13 cellular contexts compared by ENCODE assay signal in genomic region chr1:227298532-227299174, GRCh38. TPM values are rescaled to one million over a fixed set of nuclear protein-coding genes. Genes with fewer than 3 reads are reported as not detected.
A peak's percentile ranks its signal among the peaks of the same experiment; 100 is the strongest.
DNase-seq lines count a peak whose midpoint lies in the region; ATAC-seq and TF ChIP-seq lines count a peak whose summit lies in the region.
"Had no signal": no experiment of that assay in that cellular context is flagged by ENCODE, and none has a peak within 500 bp of the region (broad histone marks: within the 10 kb centered on the region; RNA-seq: fewer than 3 reads in every experiment).

No MANE protein-coding gene starts in this region.

- CTCF ChIA-PET in SK-N-SH (lab: Yijun Ruan, JAX), result interaction anchor here (1.0 to 1.4 kb wide), 3 partner anchors 9 to 672 kb away, joined by 3 to 4 read pairs (median 4); no protein-coding TSS in a partner anchor

- H4K20me1 ChIP-seq in SK-N-SH (ENCODE audit: insufficient read depth), result peaks cover 9% of the 10 kb centered on the region; the same call in 1 of the 2 replicates

- no peak for TF ChIP-seq RAD21 in SK-N-SH (IDR thresholded peaks at IDR 0.05; ENCODE audit: low read length)

- peaks cover 14% of the 10 kb centered on the region for H3F3A ChIP-seq in SK-N-SH (replicated peaks; ENCODE audit: insufficient read depth)

- no peak for TF ChIP-seq EP300 in SK-N-SH (IDR thresholded peaks at IDR 0.05; ENCODE audit: borderline replicate concordance in 1 of 2, low read depth in 1 of 2, low read length in 1 of 2)

- H3K4me1 ChIP-seq in SK-N-SH (ENCODE audit: control insufficient read depth in 1 of 2, insufficient read depth in 2 of 2, low read depth in 1 of 2, low read length in 1 of 2), result peaks cover 3 to 10% of the 10 kb centered on the region in 2 experiments; a peak in 2 of 4 replicates
- H3K4me1 ChIP-seq in esophagus squamous epithelium, result peaks cover 0 to 31% (median 16%) of the 10 kb centered on the region in 3 donors
- H3K4me1 ChIP-seq in gastrocnemius medialis, result peaks cover 19 to 26% of the 10 kb centered on the region in 2 donors

- H2AFZ ChIP-seq in SK-N-SH (ENCODE audit: low read depth), result no peak overlapping the region

- POLR2A ChIA-PET in SK-N-SH (lab: Yijun Ruan, JAX), result no interaction called here

- H3K4me3 ChIP-seq in SK-N-SH (ENCODE audit: low read depth in 2 of 2, low read length in 1 of 2), result peak overlapping the region; percentile 23 to 50; a peak in 3 of 4 replicates
- no peak overlapping the region for H3K4me3 ChIP-seq in esophagus squamous epithelium
- peak overlapping the region in 1 of 4 donors; percentile 6 for H3K4me3 ChIP-seq in gastrocnemius medialis

- peak; percentile 5 for DNase-seq in ELR (ENCODE audit: low read depth)
- no peak for DNase-seq in SK-N-SH
- DNase-seq in esophagus squamous epithelium (lab: John Stamatoyannopoulos, UW), result no peak
- DNase-seq in gastrocnemius medialis, result no peak
- no peak for DNase-seq in activated effector memory CD4-positive, alpha-beta T cell treated with Interleukin-2 at 50 U/mL for 16 hours
- DNase-seq in DMS79 (lab: John Stamatoyannopoulos, UW), result no peak
- DNase-seq: CD4-positive, alpha-beta T cell; NCI-H1092 treated with DMSO at 0.1 percent for 48 hours; NCI-H524; SHP77; stimulated activated CD4-positive, alpha-beta T cell treated with anti-CD3 and anti-CD28 coated beads, Interleukin-12 subunit alpha, Interleukin-12 subunit beta, amount 100 ng/mL, for 4 hours had no signal

- TF ChIP-seq POLR2A in esophagus squamous epithelium (IDR thresholded peaks at IDR 0.05) (no peak), gastrocnemius medialis (IDR thresholded peaks at IDR 0.05) (no peak)

- ATAC-seq in gastrocnemius medialis (no peak), GM18909 (IDR thresholded peaks at IDR 0.05; ENCODE audit: poor library complexity, unreplicated experiment) (no peak), GM21447 (IDR thresholded peaks at IDR 0.05; ENCODE audit: unreplicated experiment) (no peak)

- H3K79me2 ChIP-seq in SK-N-SH (ENCODE audit: insufficient read depth), result peaks cover 97% of the 10 kb centered on the region

- H3K36me3 ChIP-seq in SK-N-SH (replicated peaks in 1 of 2; ENCODE audit: control insufficient read depth in 1 of 2, insufficient read depth in 2 of 2, low read length in 1 of 2) (no peaks in the 10 kb centered on the region), esophagus squamous epithelium (no peaks in the 10 kb centered on the region), gastrocnemius medialis (no peaks in the 10 kb centered on the region)

- TF ChIP-seq CTCF in SK-N-SH (IDR thresholded peaks at IDR 0.05) (no peak), esophagus squamous epithelium (IDR thresholded peaks at IDR 0.05) (no peak), gastrocnemius medialis (IDR thresholded peaks at IDR 0.05 in 4 of 5, conservative IDR thresholded peaks at IDR 0.05 in 1 of 5) (no peak)

- H3K9me3 ChIP-seq in SK-N-SH (no peaks in the 10 kb centered on the region), esophagus squamous epithelium (no peaks in the 10 kb centered on the region), gastrocnemius medialis (no peaks in the 10 kb centered on the region)

- H3K9me2 ChIP-seq in SK-N-SH, result no peaks in the 10 kb centered on the region

- H3K27ac ChIP-seq in SK-N-SH (ENCODE audit: low read depth in 2 of 2, low read length in 1 of 2) (peak overlapping the region; percentile 60 to 75; a peak in 3 of 4 replicates), esophagus squamous epithelium (peak overlapping the region in 3 of 4 donors; percentile 30 to 62 (median 46)), gastrocnemius medialis (peak overlapping the region; percentile 2 to 51 (median 44))

- intact Hi-C loops in esophagus squamous epithelium (cut with DNase I), result no loop called here
- intact Hi-C loops in gastrocnemius medialis (cut with DNase I; ENCODE audit: low total_unique reads), result no loop called here

- in situ Hi-C loops in gastrocnemius medialis (cut with MboI; ENCODE audit: low sequenced_read_pairs in 4 of 4), result no loop called here

- 52% methylated on average over 2 of the region's 2 CpGs for WGBS in SK-N-SH (ENCODE audit: low lambda C conversion rate)
- WGBS in esophagus squamous epithelium, 2 donors, result 47 to 86% methylated on average over 2 of the region's 2 CpGs

- H3K27me3 ChIP-seq in SK-N-SH (ENCODE audit: insufficient read depth), result no peaks in the 10 kb centered on the region
- H3K27me3 ChIP-seq in esophagus squamous epithelium, result no peaks in the 10 kb centered on the region
- H3K27me3 ChIP-seq in gastrocnemius medialis, result no peaks in the 10 kb centered on the region

- peak overlapping the region; percentile 72 for H3K4me2 ChIP-seq in SK-N-SH

- peak overlapping the region; percentile 41; the same call in 1 of the 2 replicates for H3K9ac ChIP-seq in SK-N-SH

TF ChIP-seq in SK-N-SH, 30 proteins besides CTCF, POLR2A, EP300 and RAD21:
- no peak for TF ChIP-seq USF2 (IDR thresholded peaks at IDR 0.05; ENCODE audit: borderline replicate concordance, low read depth, low read length)
- no peak for TF ChIP-seq EZH2phosphoT487 (IDR thresholded peaks at IDR 0.05; ENCODE audit: borderline replicate concordance, low read depth)
- no peak for TF ChIP-seq RXRA (IDR thresholded peaks at IDR 0.05; ENCODE audit: borderline replicate concordance, low read depth)
- TF ChIP-seq IRF3 (IDR thresholded peaks at IDR 0.05; ENCODE audit: low read depth, low read length), result no peak
- no peak for TF ChIP-seq POLR2AphosphoS5 (IDR thresholded peaks at IDR 0.05; ENCODE audit: low read depth, low read length)
- no peak for TF ChIP-seq JUND (IDR thresholded peaks at IDR 0.05)

RNA-seq across cellular contexts. Expression of gene CDC42BPA, which starts 19.6 kb away (rescaled TPM):
- 6.8 and 8.8 TPM in 2 replicates for polyA plus RNA-seq in SK-N-SH (2012; rRNA removed)
- 7.9 and 8.2 TPM in 2 replicates for polyA plus RNA-seq in SK-N-SH (2012; cell fraction: cytosol; rRNA removed)
- 8.5 and 14.4 TPM in 2 replicates for polyA plus RNA-seq in SK-N-SH (2012; cell fraction: nucleus; rRNA removed)
- total RNA-seq in esophagus squamous epithelium, result 10 to 100 TPM in 3 of 4 donors, 1 to 10 TPM in 1; 4.3 to 33.6 (median 17.2) TPM
- 10 to 100 TPM; 13.9 to 30.6 (median 16.6) TPM for total RNA-seq in gastrocnemius medialis

Comparison
In these comparisons a context has a peak if more than half of its experiments do, and no peak if none do; other contexts are left out.
1. H3K4me3 ChIP-seq: peak in SK-N-SH (2 of 2); none in esophagus squamous epithelium (0 of 4).
2. Peak in every context shown above with its lines, with median percentiles within 50 percentile points of each other: H3K27ac ChIP-seq.